Comparison of ENCODE assay signal across 8 cellular contexts in the genomic region with DNA sequence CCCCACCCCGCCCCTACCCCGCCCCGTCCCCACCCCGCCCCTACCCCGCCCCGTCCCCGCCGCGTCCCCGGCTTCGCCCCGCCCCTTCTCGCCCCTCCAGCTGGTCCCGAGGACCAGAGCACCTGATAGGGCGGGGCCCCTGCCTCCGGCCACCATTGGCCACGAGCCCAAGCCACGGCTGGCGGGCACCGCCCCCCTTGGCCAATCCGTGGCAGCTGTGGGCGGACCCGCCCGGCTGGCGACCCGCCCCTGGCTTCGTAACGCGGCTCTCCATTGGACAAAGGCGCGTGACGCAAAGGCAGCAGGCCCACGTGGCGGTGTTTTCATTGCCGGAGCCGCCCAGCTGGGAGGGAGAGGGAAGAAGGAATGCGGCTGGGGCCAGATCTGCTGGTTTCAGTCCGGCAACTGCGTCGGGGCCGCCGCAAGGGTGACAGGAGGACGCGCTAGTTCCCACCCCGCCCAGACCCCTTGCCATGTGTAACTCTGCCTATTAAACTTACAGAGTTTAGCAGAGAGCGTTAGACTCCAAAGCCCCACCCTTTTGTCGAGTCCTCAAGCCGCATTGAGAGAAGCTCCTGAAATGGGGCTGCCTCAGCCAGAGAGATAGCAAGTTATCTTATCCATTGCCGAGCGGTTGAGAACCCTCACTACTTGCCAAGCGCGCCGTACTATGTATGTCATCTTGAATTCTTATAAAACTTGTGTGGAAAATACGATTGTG. TPM values are rescaled to one million over a fixed set of nuclear protein-coding genes. Genes with fewer than 3 reads are reported as not detected.
DNase-seq lines count a peak whose midpoint lies in the region; ATAC-seq and TF ChIP-seq lines count a peak whose summit lies in the region.

No MANE protein-coding gene starts in this region.

- peak overlapping the region; percentile 81 for H3K4me3 Mint-ChIP-seq in activated naive CD8-positive, alpha-beta T cell treated with anti-CD3 and anti-CD28 coated beads, Interleukin-2, amount 10 ng/mL, durations not matched to agents 7 days and 5 days

- H3K4me1 ChIP-seq in ovary (ENCODE audit: insufficient read depth) (peaks cover 4% of the 10 kb centered on the region), thyroid gland (peaks cover 27 to 43% of the 10 kb centered on the region in 2 donors)

- TF ChIP-seq POLR2A in ovary (IDR thresholded peaks at IDR 0.05) = peak; percentile 75
- peak; percentile 95 to 99 for TF ChIP-seq POLR2A in thyroid gland (IDR thresholded peaks at IDR 0.05)

- ATAC-seq in HG02588 (IDR thresholded peaks at IDR 0.05; ENCODE audit: unreplicated experiment) = peak; percentile 73
- peak; percentile 92 for ATAC-seq in activated naive CD8-positive, alpha-beta T cell treated with anti-CD3 and anti-CD28 coated beads, Interleukin-2, amount 10 ng/mL, durations not matched to agents 7 days and 5 days (ENCODE audit: low read depth)
- peak; percentile 89 for ATAC-seq in Right ventricle myocardium inferior

- peak in 1 of 3 donors; percentile 18 for TF ChIP-seq CTCF in ovary (IDR thresholded peaks at IDR 0.05)
- TF ChIP-seq CTCF in thyroid gland (IDR thresholded peaks at IDR 0.05) = peak in 2 of 6 experiments; percentile 13 to 14

- H3K36me3 ChIP-seq in ovary (no peaks in the 10 kb centered on the region), thyroid gland (no peaks in the 10 kb centered on the region)

- H3K9me3 ChIP-seq in ovary (no peaks in the 10 kb centered on the region), thyroid gland (no peaks in the 10 kb centered on the region)

- 0 to 2% (median 0%) methylated on average over 22 to 54 of the region's 54 CpGs for WGBS in ovary, 3 donors
- WGBS in thyroid gland, 2 donors = 0 to 2% methylated on average over 16 to 17 of the region's 54 CpGs

- DNase-seq in NCI-H1092 (lab: John Stamatoyannopoulos, UW) (peak; percentile 92), SKM-1 (lab: John Stamatoyannopoulos, UW; ENCODE audit: unreplicated experiment) (peak; percentile 81), Right ventricle myocardium inferior (ENCODE audit: missing footprints) (peak; percentile 99), ovary (peak; percentile 99 to 100 (median 99)), thyroid gland (peak; percentile 99)
- DNase-seq in activated naive CD8-positive, alpha-beta T cell treated with anti-CD3 and anti-CD28 coated beads, Interleukin-2, amount 10 ng/mL, durations not matched to agents 7 days and 5 days = peak; percentile 99

- H3K27me3 Mint-ChIP-seq in activated naive CD8-positive, alpha-beta T cell treated with anti-CD3 and anti-CD28 coated beads, Interleukin-2, amount 10 ng/mL, durations not matched to agents 7 days and 5 days = no peaks in the 10 kb centered on the region

- H3K4me3 ChIP-seq in GM08714 (ENCODE audit: low read length) = peak overlapping the region; percentile 81
- H3K4me3 ChIP-seq in ovary = peak overlapping the region; percentile 78
- H3K4me3 ChIP-seq in thyroid gland (replicated peaks in 1 of 3) = peak overlapping the region in 2 of 3 donors; percentile 50 to 75

- H3K27me3 ChIP-seq in ovary = no peaks in the 10 kb centered on the region
- H3K27me3 ChIP-seq in thyroid gland = no peaks in the 10 kb centered on the region

- TF ChIP-seq EP300 in ovary (IDR thresholded peaks at IDR 0.05) = peak; percentile 80

- no peaks in the 10 kb centered on the region for H3K9me3 Mint-ChIP-seq in activated naive CD8-positive, alpha-beta T cell treated with anti-CD3 and anti-CD28 coated beads, Interleukin-2, amount 10 ng/mL, durations not matched to agents 7 days and 5 days

- H3K27ac ChIP-seq in ovary = peak overlapping the region in 1 of 2 donors; percentile 69
- peak overlapping the region; percentile 89 to 97 (median 89) for H3K27ac ChIP-seq in thyroid gland

- intact Hi-C loops in Right ventricle myocardium inferior (cut with DNase I) (loop anchor here (5.0 to 10.0 kb wide), 3 partner anchors 35 to 353 kb away; no protein-coding TSS in a partner anchor), ovary (cut with DNase I) (loop anchor here in 1 of 4 donors (5.0 kb wide), 1 partner anchor 55 kb away; a partner anchor contains a TSS), thyroid gland (cut with DNase I) (no loop called here)

- POLR2A ChIA-PET in activated naive CD8-positive, alpha-beta T cell treated with anti-CD3 and anti-CD28 coated beads, Interleukin-2, amount 10 ng/mL, durations not matched to agents 7 days and 5 days (lab: Charles Lee) = interaction anchor here (0.8 to 9.3 kb wide), 15 partner anchors 11 to 277 kb away, joined by 3 to 111 read pairs (median 7); a partner anchor contains a TSS

- H3K36me3 Mint-ChIP-seq in activated naive CD8-positive, alpha-beta T cell treated with anti-CD3 and anti-CD28 coated beads, Interleukin-2, amount 10 ng/mL, durations not matched to agents 7 days and 5 days = peaks cover 9% of the 10 kb centered on the region

- peaks cover 67% of the 10 kb centered on the region for H3K4me1 Mint-ChIP-seq in activated naive CD8-positive, alpha-beta T cell treated with anti-CD3 and anti-CD28 coated beads, Interleukin-2, amount 10 ng/mL, durations not matched to agents 7 days and 5 days

- H3K27ac Mint-ChIP-seq in activated naive CD8-positive, alpha-beta T cell treated with anti-CD3 and anti-CD28 coated beads, Interleukin-2, amount 10 ng/mL, durations not matched to agents 7 days and 5 days = peak overlapping the region; percentile 84

RNA-seq across cellular contexts. Expression of a gene that starts 0.4 kb away (rescaled TPM):
- 10 to 100 TPM; 29.7 to 34.8 TPM for total RNA-seq in activated naive CD8-positive, alpha-beta T cell treated with anti-CD3 and anti-CD28 coated beads, Interleukin-2, amount 10 ng/mL, durations not matched to agents 7 days and 5 days
- total RNA-seq in Right ventricle myocardium inferior = 62.8 TPM
- total RNA-seq in ovary = 10 to 100 TPM; 15.9 to 36.9 (median 21.3) TPM
- polyA plus RNA-seq in ovary = 10 to 100 TPM; 18.9 to 53.3 TPM
- total RNA-seq in thyroid gland = 10 to 100 TPM; 50.0 to 89.8 (median 78.4) TPM

RNA-seq across cellular contexts. Expression of a gene that starts 54.5 kb away (rescaled TPM):
- 100 to 1,000 TPM; 208 to 226 TPM for total RNA-seq in activated naive CD8-positive, alpha-beta T cell treated with anti-CD3 and anti-CD28 coated beads, Interleukin-2, amount 10 ng/mL, durations not matched to agents 7 days and 5 days
- 584 TPM for total RNA-seq in Right ventricle myocardium inferior
- total RNA-seq in ovary = 100 to 1,000 TPM; 221 to 453 (median 375) TPM
- polyA plus RNA-seq in ovary = 100 to 1,000 TPM; 137 to 501 TPM
- total RNA-seq in thyroid gland = 100 to 1,000 TPM; 367 to 431 (median 417) TPM
